In genomic region chr20:63104312-63105181, GRCh38 we compare ENCODE assay signal across 30 cellular contexts.
DNase-seq lines count a peak whose midpoint lies in the region; ATAC-seq, FAIRE-seq and TF ChIP-seq lines count a peak whose summit lies in the region.
"Had no signal": no experiment of that assay in that cellular context is flagged by ENCODE, and none has a peak within 500 bp of the region (broad histone marks: within the 10 kb centered on the region; RNA-seq: fewer than 3 reads in every experiment).

No MANE protein-coding gene starts in this region.

- peak; percentile 28 for DNase-seq in Right ventricle myocardium superior
- no peak for DNase-seq in left cardiac atrium
- DNase-seq in GM23338 (ENCODE audit: low spot score): no peak
- no peak for DNase-seq in H1 (ENCODE audit: low read depth in 1 of 2, low spot score in 2 of 2)
- DNase-seq in neuronal stem cell (ENCODE audit: low spot score): no peak
- DNase-seq in stimulated activated CD4-positive, alpha-beta T cell treated with anti-CD3 and anti-CD28 coated beads, Interleukin-12 subunit alpha, Interleukin-12 subunit beta, amount 100 ng/mL, for 4 hours: no peak
- DNase-seq in activated T-cell treated with anti-CD3 and anti-CD28 coated beads, Interleukin-2, amount 50 U/mL, for 24 hours: no peak
- DNase-seq: activated CD4-positive, alpha-beta T cell treated with anti-CD3 and anti-CD28 coated beads, Interleukin-2, amount 50 U/mL, for 48 hours; activated CD4-positive, CD25-positive, alpha-beta regulatory T cell; activated CD8-positive, alpha-beta memory T cell treated with anti-CD3 and anti-CD28 coated beads, Interleukin-2, amount 50 U/mL, for 4 hours; activated naive CD4-positive, alpha-beta T cell treated with anti-CD3 and anti-CD28 coated beads for 36 hours; C1 segment of cervical spinal cord; GM23248; KBM-7; mammary epithelial cell; NCI-H1092 treated with DMSO at 0.1 percent for 48 hours; NCI-H1694 treated with DMSO at 0.1 percent for 48 hours; NCI-H446 treated with DMSO at 0.1 percent for 48 hours; NCI-H82; SJCRH30; stimulated activated CD4-positive, alpha-beta T cell treated with anti-CD3 and anti-CD28 coated beads, Interleukin-15, amount 100 ng/mL, for 24 hours; stimulated activated CD4-positive, alpha-beta T cell treated with anti-CD3 and anti-CD28 coated beads, Interleukin-4, amount 100 ng/mL, for 4 hours had no signal

- H3K79me2 ChIP-seq in GM23338 (replicated peaks; ENCODE audit: insufficient read depth): no peaks in the 10 kb centered on the region
- H3K79me2 ChIP-seq in H1 (ENCODE audit: control insufficient read depth in 1 of 2, insufficient read depth in 2 of 2, low read length in 2 of 2): no peaks in the 10 kb centered on the region

- H2BK15ac ChIP-seq in H1 (ENCODE audit: low read length) (no peak overlapping the region; the same call in 1 of the 2 replicates), neuronal stem cell (ENCODE audit: low read length) (no peak overlapping the region)

- no peak for TF ChIP-seq POLR2A in H1 (IDR thresholded peaks at IDR 0.05; ENCODE audit: control extremely low read depth in 1 of 2, low read depth in 2 of 2, low read length in 2 of 2)

- no peak overlapping the region for H3K4me2 ChIP-seq in GM23338
- no peak overlapping the region for H3K4me2 ChIP-seq in H1 (ENCODE audit: insufficient read depth in 1 of 2, low read depth in 2 of 2, low read length in 2 of 2)
- H3K4me2 ChIP-seq in neuronal stem cell (ENCODE audit: insufficient read depth, low read length, poor library complexity, severe bottlenecking): no peak overlapping the region

- H4K91ac ChIP-seq in H1 (replicated peaks; ENCODE audit: insufficient read length, low read length) (no peak overlapping the region), neuronal stem cell (ENCODE audit: low read depth, low read length, poor library complexity) (no peak overlapping the region)

- H2AFZ ChIP-seq in GM23338 (no peak overlapping the region), H1 (ENCODE audit: low read length) (no peak overlapping the region), neuronal stem cell (ENCODE audit: low read length) (no peak overlapping the region)
- H2AFZ ChIP-seq: GM23248 had no signal

- H3K4me1 ChIP-seq in GM23338 (ENCODE audit: insufficient read depth) (peaks cover 16% of the 10 kb centered on the region), H1 (replicated peaks in 1 of 4; ENCODE audit: control insufficient read depth in 3 of 4, insufficient read depth in 4 of 4, low read length in 3 of 4) (peaks cover 0 to 11% (median 7%) of the 10 kb centered on the region in 4 experiments; a peak in 6 of 7 replicates), neuronal stem cell (ENCODE audit: control insufficient read depth in 2 of 2, insufficient read depth in 1 of 2, low read depth in 1 of 2, low read length in 2 of 2) (peaks cover 4 to 9% of the 10 kb centered on the region in 2 donors)
- H3K4me1 ChIP-seq: SJCRH30 had no signal

- no peak overlapping the region for H2BK120ac ChIP-seq in H1 (replicated peaks; ENCODE audit: low read depth, low read length)
- no peak overlapping the region for H2BK120ac ChIP-seq in neuronal stem cell (ENCODE audit: low read depth, low read length)

- peak overlapping the region; percentile 33; the same call in 1 of the 3 replicates for H3K4me3 Mint-ChIP-seq in GM23338
- H3K4me3 Mint-ChIP-seq in activated T-cell treated with anti-CD3 and anti-CD28 coated beads, Interleukin-2, amount 50 U/mL, for 24 hours: no peak overlapping the region
- H3K4me3 Mint-ChIP-seq: activated naive CD4-positive, alpha-beta T cell treated with anti-CD3 and anti-CD28 coated beads for 36 hours; activated T-helper 1 cell treated with anti-CD3 and anti-CD28 coated beads, Interleukin-12 subunit alpha, Interleukin-12 subunit beta, Interleukin-2, Interleukin-4 antibody, amounts not matched to agents 30 ng/mL and 10 ng/mL and 1 ng/mL, durations not matched to agents 14 hours and 24 hours and 36 hours; type B pancreatic cell had no signal

- TF ChIP-seq RAD21 in H1 (IDR thresholded peaks at IDR 0.05 in 1 of 2, conservative IDR thresholded peaks at IDR 0.05 in 1 of 2; ENCODE audit: low read depth in 2 of 2, low read length in 2 of 2): no peak

- WGBS in H1 (ENCODE audit: extremely low coverage in 1 of 2, insufficient coverage in 1 of 2, insufficient read length in 1 of 2, insufficient replicate concordance in 2 of 2, low coverage in 1 of 2, low lambda C conversion rate in 2 of 2, missing lambda C conversion rate in 1 of 2), 2 experiments: 85% methylated on average over 15 of the region's 19 CpGs; no CpG with 5 or more reads in 1 of the 2 experiments
- WGBS in neuronal stem cell (ENCODE audit: extremely low coverage in 2 of 2, insufficient read length in 2 of 2, insufficient replicate concordance in 1 of 2), 2 donors: no CpG with 5 or more reads among the region's 19 CpGs

- H3K9me2 ChIP-seq in GM23338 (ENCODE audit: insufficient read depth): no peaks in the 10 kb centered on the region

- H2AK5ac ChIP-seq in H1 (ENCODE audit: low read depth, low read length) (no peak overlapping the region), neuronal stem cell (ENCODE audit: low read depth, low read length) (no peak overlapping the region)

- no peak overlapping the region for H3K18ac ChIP-seq in H1 (ENCODE audit: extremely low read depth, low read length)
- peak overlapping the region; percentile 48 for H3K18ac ChIP-seq in neuronal stem cell (ENCODE audit: low read length)

- H3K9me3 ChIP-seq in H1 (ENCODE audit: insufficient read depth in 2 of 2, low read depth in 1 of 2, low read length in 1 of 2) (peaks cover 0 to 10% of the 10 kb centered on the region in 2 experiments; a peak in 2 of 4 replicates), neuronal stem cell (replicated peaks in 1 of 2; ENCODE audit: control insufficient read depth in 2 of 2, insufficient read depth in 1 of 2, low read depth in 1 of 2, low read length in 2 of 2) (peaks cover 0 to 2% of the 10 kb centered on the region in 2 donors)
- H3K9me3 ChIP-seq: mucosa of descending colon, SJCRH30 had no signal

- H3K36me3 ChIP-seq in GM23338 (ENCODE audit: insufficient read depth): no peaks in the 10 kb centered on the region
- H3K36me3 ChIP-seq in H1 (ENCODE audit: control insufficient read depth in 2 of 4, insufficient read depth in 4 of 4, low read length in 3 of 4): peaks cover 0 to 5% (median 0%) of the 10 kb centered on the region in 4 experiments; a peak in 1 of 8 replicates
- H3K36me3 ChIP-seq in neuronal stem cell (replicated peaks in 1 of 2; ENCODE audit: control insufficient read depth in 2 of 2, insufficient read depth in 2 of 2, low read length in 2 of 2): no peaks in the 10 kb centered on the region
- H3K36me3 ChIP-seq: gastroesophageal sphincter, SJCRH30 had no signal

- H3K27me3 Mint-ChIP-seq in GM23338 (ENCODE audit: insufficient read depth, low read depth, poor library complexity): peaks cover 35% of the 10 kb centered on the region
- no peaks in the 10 kb centered on the region for H3K27me3 Mint-ChIP-seq in activated T-cell treated with anti-CD3 and anti-CD28 coated beads, Interleukin-2, amount 50 U/mL, for 24 hours

- peaks cover 7% of the 10 kb centered on the region for H3K23me2 ChIP-seq in H1 (ENCODE audit: low read depth, low read length)

- H3K4ac ChIP-seq in H1 (replicated peaks; ENCODE audit: insufficient read length, low read depth, low read length) (no peak overlapping the region), neuronal stem cell (ENCODE audit: low read length) (no peak overlapping the region)

- no peak overlapping the region for H2BK20ac ChIP-seq in H1 (ENCODE audit: low read length)

- no peak overlapping the region for H3K27ac Mint-ChIP-seq in GM23338
- no peak overlapping the region for H3K27ac Mint-ChIP-seq in activated T-cell treated with anti-CD3 and anti-CD28 coated beads, Interleukin-2, amount 50 U/mL, for 24 hours
- H3K27ac Mint-ChIP-seq: activated naive CD4-positive, alpha-beta T cell treated with anti-CD3 and anti-CD28 coated beads for 36 hours; activated T-helper 1 cell treated with anti-CD3 and anti-CD28 coated beads, Interleukin-12 subunit alpha, Interleukin-12 subunit beta, Interleukin-2, Interleukin-4 antibody, amounts not matched to agents 30 ng/mL and 10 ng/mL and 1 ng/mL, durations not matched to agents 14 hours and 24 hours and 36 hours; progenitor cell of endocrine pancreas; type B pancreatic cell had no signal

- H3K27ac ChIP-seq in GM23338 (ENCODE audit: low read depth) (no peak overlapping the region), H1 (ENCODE audit: low read depth, low read length) (no peak overlapping the region), neuronal stem cell (replicated peaks; ENCODE audit: low read length) (no peak overlapping the region)
- H3K27ac ChIP-seq: GM23248, SJCRH30 had no signal

- no peaks in the 10 kb centered on the region for H4K20me1 ChIP-seq in GM23338 (replicated peaks; ENCODE audit: insufficient read depth)
- H4K20me1 ChIP-seq in H1 (replicated peaks in 1 of 2; ENCODE audit: control insufficient read depth in 1 of 2, insufficient read depth in 2 of 2, low read length in 2 of 2): peaks cover 2% of the 10 kb centered on the region in 2 experiments

- no peak overlapping the region for H2BK5ac ChIP-seq in H1 (ENCODE audit: low read depth, low read length)
- no peak overlapping the region for H2BK5ac ChIP-seq in neuronal stem cell (ENCODE audit: low read length)

- TF ChIP-seq CTCF in GM23338 (conservative IDR thresholded peaks at IDR 0.05; ENCODE audit: low read depth in 2 of 2) (no peak), H1 (IDR thresholded peaks at IDR 0.05; ENCODE audit: control extremely low read depth in 1 of 3, insufficient read depth in 1 of 3, low read depth in 1 of 3, low read length in 3 of 3) (no peak)

- H3K9ac ChIP-seq in H1 (replicated peaks in 1 of 4; ENCODE audit: extremely low read depth in 1 of 4, low read depth in 3 of 4, low read length in 3 of 4): no peak overlapping the region
- no peak overlapping the region for H3K9ac ChIP-seq in neuronal stem cell (ENCODE audit: low read depth, low read length, poor library complexity)
- H3K9ac ChIP-seq: GM23248 had no signal

- intact Hi-C loops in Right ventricle myocardium superior (cut with DNase I) (no loop called here), left cardiac atrium (cut with DNase I) (no loop called here)

- no peak for FAIRE-seq in H1 (lab: Jason Lieb, UNC)
- FAIRE-seq: colon, RCC 7860 had no signal

- no peak overlapping the region for H4K5ac ChIP-seq in H1 (ENCODE audit: insufficient read length, low read depth, low read length)

- H4K8ac ChIP-seq in H1 (ENCODE audit: extremely low read depth, insufficient read depth, low read length) (no peak overlapping the region), neuronal stem cell (ENCODE audit: low read depth, low read length) (peak overlapping the region; percentile 43)

- no peaks in the 10 kb centered on the region for H3K36me3 Mint-ChIP-seq in GM23338 (ENCODE audit: low read depth)
- no peaks in the 10 kb centered on the region for H3K36me3 Mint-ChIP-seq in activated T-cell treated with anti-CD3 and anti-CD28 coated beads, Interleukin-2, amount 50 U/mL, for 24 hours (ENCODE audit: low read depth)
- H3K36me3 Mint-ChIP-seq: type B pancreatic cell had no signal

- peaks cover 10% of the 10 kb centered on the region for H3K9me3 Mint-ChIP-seq in GM23338
- no peaks in the 10 kb centered on the region for H3K9me3 Mint-ChIP-seq in activated T-cell treated with anti-CD3 and anti-CD28 coated beads, Interleukin-2, amount 50 U/mL, for 24 hours
- H3K9me3 Mint-ChIP-seq: activated naive CD4-positive, alpha-beta T cell treated with anti-CD3 and anti-CD28 coated beads for 36 hours; activated T-helper 1 cell treated with anti-CD3 and anti-CD28 coated beads, Interleukin-12 subunit alpha, Interleukin-12 subunit beta, Interleukin-2, Interleukin-4 antibody, amounts not matched to agents 30 ng/mL and 10 ng/mL and 1 ng/mL, durations not matched to agents 14 hours and 24 hours and 36 hours; type B pancreatic cell had no signal

- 0 out of 2 replicates have a peak overlapping the region, but pooled peaks have one; percentile 17 for H2BK12ac ChIP-seq in H1 (ENCODE audit: low read depth, low read length)
- no peak overlapping the region for H2BK12ac ChIP-seq in neuronal stem cell (ENCODE audit: low read length)

- H3K27me3 ChIP-seq in GM23338 (ENCODE audit: insufficient read depth): peaks cover 38% of the 10 kb centered on the region
- peaks cover 29 to 37% (median 35%) of the 10 kb centered on the region in 4 experiments for H3K27me3 ChIP-seq in H1 (replicated peaks in 1 of 4; ENCODE audit: control insufficient read depth in 3 of 4, extremely low read depth in 1 of 4, insufficient read depth in 3 of 4, low read length in 3 of 4)
- peaks cover 14 to 36% (median 31%) of the 10 kb centered on the region in 3 experiments for H3K27me3 ChIP-seq in neuronal stem cell (ENCODE audit: control insufficient read depth in 3 of 3, insufficient read depth in 3 of 3, low read depth in 1 of 3, low read length in 3 of 3)

- no peak overlapping the region for H3K23ac ChIP-seq in H1 (ENCODE audit: insufficient read length)
- no peak overlapping the region for H3K23ac ChIP-seq in neuronal stem cell (ENCODE audit: low read depth, low read length, poor library complexity)

- H3K4me1 Mint-ChIP-seq in GM23338: peaks cover 4% of the 10 kb centered on the region; the same call in 2 of the 3 replicates
- peaks cover 9% of the 10 kb centered on the region for H3K4me1 Mint-ChIP-seq in activated T-cell treated with anti-CD3 and anti-CD28 coated beads, Interleukin-2, amount 50 U/mL, for 24 hours (ENCODE audit: low read depth)

- POLR2A ChIA-PET in H1 (lab: Charles Lee; ENCODE audit: partially characterized antibody): interaction anchor here (0.9 kb wide), 1 partner anchor 56 kb away, joined by 3 read pairs; no protein-coding TSS in a partner anchor

- H3K14ac ChIP-seq in H1 (ENCODE audit: insufficient read length) (no peak overlapping the region), neuronal stem cell (ENCODE audit: low read length) (peak overlapping the region; percentile 71)

- 0 out of 2 replicates have a peak, but pooled peaks cover 2% of the 10 kb centered on the region for H3F3A ChIP-seq in GM23338 (replicated peaks; ENCODE audit: low read depth)

- no peak overlapping the region for H3K56ac ChIP-seq in H1 (replicated peaks; ENCODE audit: insufficient read length, low read depth, low read length)

- CTCF ChIA-PET in H1 (lab: Charles Lee; ENCODE audit: partially characterized antibody): interaction anchor here (0.6 to 1.6 kb wide), 7 partner anchors 11 to 282 kb away, joined by 3 to 4 read pairs (median 3); no protein-coding TSS in a partner anchor

- no peak overlapping the region for H3K4me3 ChIP-seq in GM23338
- H3K4me3 ChIP-seq in H1 (ENCODE audit: extremely low read depth in 1 of 4, insufficient read depth in 2 of 4, low read depth in 3 of 4, low read length in 4 of 4): no peak overlapping the region
- no peak overlapping the region for H3K4me3 ChIP-seq in neuronal stem cell (ENCODE audit: low read length in 2 of 2)
- H3K4me3 ChIP-seq: gastroesophageal sphincter, GM23248, mucosa of descending colon, SJCRH30 had no signal

- ATAC-seq in Right ventricle myocardium superior (ENCODE audit: poor library complexity): no peak
- ATAC-seq in left cardiac atrium: no peak
- no peak for ATAC-seq in GM23338
- no peak for ATAC-seq in GM19452 (IDR thresholded peaks at IDR 0.05; ENCODE audit: unreplicated experiment)
- ATAC-seq: gastroesophageal sphincter, mucosa of descending colon had no signal

- no peak for TF ChIP-seq EP300 in H1 (IDR thresholded peaks at IDR 0.05; ENCODE audit: borderline replicate concordance in 1 of 2, low read depth in 2 of 2, low read length in 2 of 2)

- H3K79me1 ChIP-seq in H1 (ENCODE audit: low read depth, low read length): no peaks in the 10 kb centered on the region
- H3K79me1 ChIP-seq in neuronal stem cell (ENCODE audit: low read depth, low read length): no peaks in the 10 kb centered on the region
